ENCODE assay signal across 16 cellular contexts in genomic region chr9:129040113-129040643, GRCh38.
"Had no signal": no experiment of that assay in that cellular context is flagged by ENCODE, and none has a peak within 500 bp of the region (broad histone marks: within the 10 kb centered on the region; RNA-seq: fewer than 3 reads in every experiment).

No MANE protein-coding gene starts in this region.

- H2AFZ ChIP-seq: parathyroid adenoma had no signal

- H3K4me1 ChIP-seq: parathyroid adenoma had no signal

- H3K27ac ChIP-seq: parathyroid adenoma, sigmoid colon, spleen, uterus had no signal

- H3K27ac Mint-ChIP-seq: activated naive CD8-positive, alpha-beta T cell; immature natural killer cell had no signal

- H3K4me3 Mint-ChIP-seq: activated naive CD8-positive, alpha-beta T cell; immature natural killer cell had no signal

- H3K9me3 ChIP-seq: sigmoid colon, spleen, uterus had no signal

- H3K4me3 ChIP-seq: sigmoid colon, spleen, uterus had no signal

- H3K27me3 Mint-ChIP-seq: activated naive CD8-positive, alpha-beta T cell had no signal

- H3K9ac ChIP-seq: parathyroid adenoma had no signal

- DNase-seq: activated CD4-positive, alpha-beta T cell treated with anti-CD3 and anti-CD28 coated beads for 1 hour; activated CD4-positive, alpha-beta T cell treated with anti-CD3 and anti-CD28 coated beads, Interleukin-2, amount 50 U/mL, for 48 hours; activated effector memory CD4-positive, alpha-beta T cell treated with anti-CD3 and anti-CD28 coated beads, Interleukin-2, amount 50 U/mL, for 16 hours; activated T-cell treated with anti-CD3 and anti-CD28 coated beads, Interleukin-2, amount 50 U/mL, for 1 hour; amniotic stem cell; foreskin fibroblast; glutamatergic neuron; hypothalamus; immature natural killer cell; mesendoderm; sigmoid colon; spleen; T-helper 9 cell; uterus had no signal

- H3K36me3 ChIP-seq: uterus had no signal

- H3K27me3 ChIP-seq: sigmoid colon, spleen, uterus had no signal
